Comparison of ENCODE assay signal across 1 cellular context in the genomic region with DNA sequence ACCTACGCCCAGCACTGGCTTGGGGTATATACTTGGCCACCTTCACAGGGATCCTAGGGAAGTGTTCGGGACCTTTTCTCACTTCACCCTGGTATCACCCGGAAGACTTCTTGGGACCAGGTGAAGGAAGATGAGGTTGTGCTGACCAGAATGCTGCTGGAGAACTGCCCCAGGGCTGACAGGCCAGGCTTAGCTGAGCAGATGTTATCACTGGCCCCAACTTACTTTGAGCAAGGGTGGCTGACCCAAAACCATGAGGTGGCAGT.
TF ChIP-seq lines count a peak whose summit lies in the region.

No MANE protein-coding gene starts in this region.

TF ChIP-seq in SK-N-SH treated with all-trans-retinoic acid at 6 μM for 48 hours, 23 proteins besides CTCF, POLR2A, EP300 and RAD21 (continued from another document):
- TF ChIP-seq, protein P1, sequence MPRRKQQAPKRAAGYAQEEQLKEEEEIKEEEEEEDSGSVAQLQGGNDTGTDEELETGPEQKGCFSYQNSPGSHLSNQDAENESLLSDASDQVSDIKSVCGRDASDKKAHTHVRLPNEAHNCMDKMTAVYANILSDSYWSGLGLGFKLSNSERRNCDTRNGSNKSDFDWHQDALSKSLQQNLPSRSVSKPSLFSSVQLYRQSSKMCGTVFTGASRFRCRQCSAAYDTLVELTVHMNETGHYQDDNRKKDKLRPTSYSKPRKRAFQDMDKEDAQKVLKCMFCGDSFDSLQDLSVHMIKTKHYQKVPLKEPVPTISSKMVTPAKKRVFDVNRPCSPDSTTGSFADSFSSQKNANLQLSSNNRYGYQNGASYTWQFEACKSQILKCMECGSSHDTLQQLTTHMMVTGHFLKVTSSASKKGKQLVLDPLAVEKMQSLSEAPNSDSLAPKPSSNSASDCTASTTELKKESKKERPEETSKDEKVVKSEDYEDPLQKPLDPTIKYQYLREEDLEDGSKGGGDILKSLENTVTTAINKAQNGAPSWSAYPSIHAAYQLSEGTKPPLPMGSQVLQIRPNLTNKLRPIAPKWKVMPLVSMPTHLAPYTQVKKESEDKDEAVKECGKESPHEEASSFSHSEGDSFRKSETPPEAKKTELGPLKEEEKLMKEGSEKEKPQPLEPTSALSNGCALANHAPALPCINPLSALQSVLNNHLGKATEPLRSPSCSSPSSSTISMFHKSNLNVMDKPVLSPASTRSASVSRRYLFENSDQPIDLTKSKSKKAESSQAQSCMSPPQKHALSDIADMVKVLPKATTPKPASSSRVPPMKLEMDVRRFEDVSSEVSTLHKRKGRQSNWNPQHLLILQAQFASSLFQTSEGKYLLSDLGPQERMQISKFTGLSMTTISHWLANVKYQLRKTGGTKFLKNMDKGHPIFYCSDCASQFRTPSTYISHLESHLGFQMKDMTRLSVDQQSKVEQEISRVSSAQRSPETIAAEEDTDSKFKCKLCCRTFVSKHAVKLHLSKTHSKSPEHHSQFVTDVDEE (CRISPR knock-in tag; IDR thresholded peaks at IDR 0.05) = no peak
- TF ChIP-seq ZFP3 (CRISPR knock-in tag; IDR thresholded peaks at IDR 0.05) = no peak
- no peak for TF ChIP-seq ZFP30 (CRISPR knock-in tag; IDR thresholded peaks at IDR 0.05)
- TF ChIP-seq ISL1 (CRISPR knock-in tag; IDR thresholded peaks at IDR 0.05) = no peak
- no peak for TF ChIP-seq OSR1 (CRISPR knock-in tag; IDR thresholded peaks at IDR 0.05)
- TF ChIP-seq, protein P2, sequence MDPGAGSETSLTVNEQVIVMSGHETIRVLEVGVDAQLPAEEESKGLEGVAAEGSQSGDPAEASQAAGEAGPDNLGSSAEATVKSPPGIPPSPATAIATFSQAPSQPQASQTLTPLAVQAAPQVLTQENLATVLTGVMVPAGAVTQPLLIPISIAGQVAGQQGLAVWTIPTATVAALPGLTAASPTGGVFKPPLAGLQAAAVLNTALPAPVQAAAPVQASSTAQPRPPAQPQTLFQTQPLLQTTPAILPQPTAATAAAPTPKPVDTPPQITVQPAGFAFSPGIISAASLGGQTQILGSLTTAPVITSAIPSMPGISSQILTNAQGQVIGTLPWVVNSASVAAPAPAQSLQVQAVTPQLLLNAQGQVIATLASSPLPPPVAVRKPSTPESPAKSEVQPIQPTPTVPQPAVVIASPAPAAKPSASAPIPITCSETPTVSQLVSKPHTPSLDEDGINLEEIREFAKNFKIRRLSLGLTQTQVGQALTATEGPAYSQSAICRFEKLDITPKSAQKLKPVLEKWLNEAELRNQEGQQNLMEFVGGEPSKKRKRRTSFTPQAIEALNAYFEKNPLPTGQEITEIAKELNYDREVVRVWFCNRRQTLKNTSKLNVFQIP (CRISPR knock-in tag; IDR thresholded peaks at IDR 0.05; ENCODE audit: borderline replicate concordance, low read depth) = no peak
- TF ChIP-seq, protein P3, sequence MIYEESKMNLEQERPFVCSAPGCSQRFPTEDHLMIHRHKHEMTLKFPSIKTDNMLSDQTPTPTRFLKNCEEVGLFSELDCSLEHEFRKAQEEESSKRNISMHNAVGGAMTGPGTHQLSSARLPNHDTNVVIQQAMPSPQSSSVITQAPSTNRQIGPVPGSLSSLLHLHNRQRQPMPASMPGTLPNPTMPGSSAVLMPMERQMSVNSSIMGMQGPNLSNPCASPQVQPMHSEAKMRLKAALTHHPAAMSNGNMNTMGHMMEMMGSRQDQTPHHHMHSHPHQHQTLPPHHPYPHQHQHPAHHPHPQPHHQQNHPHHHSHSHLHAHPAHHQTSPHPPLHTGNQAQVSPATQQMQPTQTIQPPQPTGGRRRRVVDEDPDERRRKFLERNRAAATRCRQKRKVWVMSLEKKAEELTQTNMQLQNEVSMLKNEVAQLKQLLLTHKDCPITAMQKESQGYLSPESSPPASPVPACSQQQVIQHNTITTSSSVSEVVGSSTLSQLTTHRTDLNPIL (CRISPR knock-in tag; IDR thresholded peaks at IDR 0.05; ENCODE audit: low read depth) = no peak; the same call in 1 of the 2 replicates
